Comparison of ENCODE assay signal across 14 cellular contexts in the genomic region with DNA sequence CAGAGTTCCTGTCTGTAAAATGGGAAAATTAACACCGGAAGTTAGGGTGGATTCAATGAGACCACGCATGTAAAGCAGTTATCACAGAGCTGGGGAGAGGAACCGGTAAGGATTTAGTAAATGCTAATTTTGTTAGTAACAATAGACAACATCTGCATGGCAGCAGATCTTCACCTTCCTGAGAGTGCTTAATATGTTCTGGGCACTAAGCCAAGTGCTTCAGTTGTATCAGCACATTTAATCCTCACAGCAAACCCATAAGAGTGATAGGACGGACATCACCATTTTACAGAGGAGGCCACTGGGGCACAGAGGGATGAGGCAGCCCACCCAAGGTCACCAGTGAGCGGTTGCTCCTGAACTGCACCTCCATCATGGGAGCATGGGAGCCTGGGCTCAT.
"Had no signal": no experiment of that assay in that cellular context is flagged by ENCODE, and none has a peak within 500 bp of the region (broad histone marks: within the 10 kb centered on the region; RNA-seq: fewer than 3 reads in every experiment).

No MANE protein-coding gene starts in this region.

- H3K27ac ChIP-seq: thyroid gland had no signal

- H3K4me3 ChIP-seq: thyroid gland had no signal

- H3K27me3 ChIP-seq: thyroid gland had no signal

- DNase-seq: activated CD4-positive, alpha-beta T cell treated with anti-CD3 and anti-CD28 coated beads, Interleukin-2, amount 50 U/mL, for 4 hours; activated effector memory CD4-positive, alpha-beta T cell treated with anti-CD3 and anti-CD28 coated beads, Interleukin-2, amount 50 U/mL, for 16 hours; activated naive CD4-positive, alpha-beta T cell treated with anti-CD3 and anti-CD28 coated beads, Interleukin-2, amount 50 U/mL, for 16 hours; activated T-cell treated with anti-CD3 and anti-CD28 coated beads, Interleukin-2, amount 50 U/mL, for 72 hours; cerebellar nuclear complex; effector CD8-positive, alpha-beta T cell; immature natural killer cell; left ventricle myocardium superior; occipital lobe; posterior cingulate gyrus; stimulated activated CD4-positive, alpha-beta T cell treated with anti-CD3 and anti-CD28 coated beads, Interleukin-12 subunit alpha, Interleukin-12 subunit beta, amount 100 ng/mL, for 4 hours; stimulated activated CD4-positive, alpha-beta T cell treated with anti-CD3 and anti-CD28 coated beads, Interleukin-2, amount 100 ng/mL, for 24 hours; stimulated activated naive CD4-positive, alpha-beta T cell treated with Interleukin-2 at 50 U/mL for 16 hours; thyroid gland had no signal

- H3K36me3 ChIP-seq: thyroid gland had no signal

- H3K9me3 ChIP-seq: thyroid gland had no signal

- ATAC-seq: activated T-cell treated with anti-CD3 and anti-CD28 coated beads, Interleukin-2, amount 50 U/mL, for 72 hours; left ventricle myocardium superior had no signal
